In the genomic region with DNA sequence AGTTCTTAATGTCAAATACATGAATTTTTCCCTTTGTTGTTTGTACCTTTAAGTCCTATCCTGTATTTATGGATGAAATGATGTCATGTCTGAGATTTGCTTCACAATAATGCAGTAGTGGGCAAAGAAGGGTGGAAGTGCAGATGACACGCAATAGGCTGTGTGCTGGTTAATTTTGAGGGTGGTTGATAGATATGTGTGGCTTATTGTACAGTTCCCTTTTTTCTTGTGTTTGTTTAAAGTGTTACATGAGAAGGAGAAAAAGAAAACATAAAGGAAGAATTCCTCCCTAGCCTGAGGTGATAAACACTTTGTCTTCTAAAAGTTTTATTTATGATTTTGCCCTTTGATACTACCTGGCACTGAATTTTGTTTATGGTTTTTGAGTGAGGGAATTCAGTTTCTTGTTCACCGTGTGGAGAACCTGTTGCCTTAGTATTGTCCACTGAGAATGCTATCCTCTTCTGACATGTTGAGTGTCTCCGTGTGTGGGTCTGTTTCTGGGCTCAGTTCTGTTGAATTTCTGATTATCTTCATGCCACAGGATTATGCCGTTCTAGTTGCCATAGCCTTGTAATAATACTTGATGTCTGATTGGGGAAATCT, we compare ENCODE assay signal across 1 cellular context.
TF ChIP-seq lines count a peak whose summit lies in the region.

No MANE protein-coding gene starts in this region.

TF ChIP-seq in HepG2, 621 proteins besides CTCF, POLR2A, EP300 and RAD21:
- TF ChIP-seq ATF7-NPFF (CRISPR knock-in tag; IDR thresholded peaks at IDR 0.05; ENCODE audit: low read depth) (no peak), SNRNP70 (IDR thresholded peaks at IDR 0.05; ENCODE audit: low read depth, low read length) (no peak), KDM5B (CRISPR knock-in tag; IDR thresholded peaks at IDR 0.05; ENCODE audit: borderline replicate concordance) (no peak), FIP1L1 (IDR thresholded peaks at IDR 0.05; ENCODE audit: borderline replicate concordance, insufficient read depth, low read depth, low read length) (no peak), ZNF543 (CRISPR knock-in tag; IDR thresholded peaks at IDR 0.05) (no peak), LCORL (IDR thresholded peaks at IDR 0.05) (no peak), LCORL (CRISPR knock-in tag; IDR thresholded peaks at IDR 0.05) (no peak), ZNF335 (CRISPR knock-in tag; IDR thresholded peaks at IDR 0.05) (no peak), ZBTB7A (CRISPR knock-in tag; IDR thresholded peaks at IDR 0.05) (no peak), ZSCAN21 (CRISPR knock-in tag; IDR thresholded peaks at IDR 0.05; ENCODE audit: borderline replicate concordance) (no peak), ARHGAP35 (CRISPR knock-in tag; IDR thresholded peaks at IDR 0.05; ENCODE audit: borderline replicate concordance) (no peak), ZNF329 (CRISPR knock-in tag; IDR thresholded peaks at IDR 0.05; ENCODE audit: low read depth) (no peak), SMAD3 (CRISPR knock-in tag; IDR thresholded peaks at IDR 0.05) (no peak), SNAPC2 (CRISPR knock-in tag; IDR thresholded peaks at IDR 0.05) (no peak), ISX (CRISPR knock-in tag; conservative IDR thresholded peaks at IDR 0.05) (no peak)
- TF ChIP-seq, protein P1, sequence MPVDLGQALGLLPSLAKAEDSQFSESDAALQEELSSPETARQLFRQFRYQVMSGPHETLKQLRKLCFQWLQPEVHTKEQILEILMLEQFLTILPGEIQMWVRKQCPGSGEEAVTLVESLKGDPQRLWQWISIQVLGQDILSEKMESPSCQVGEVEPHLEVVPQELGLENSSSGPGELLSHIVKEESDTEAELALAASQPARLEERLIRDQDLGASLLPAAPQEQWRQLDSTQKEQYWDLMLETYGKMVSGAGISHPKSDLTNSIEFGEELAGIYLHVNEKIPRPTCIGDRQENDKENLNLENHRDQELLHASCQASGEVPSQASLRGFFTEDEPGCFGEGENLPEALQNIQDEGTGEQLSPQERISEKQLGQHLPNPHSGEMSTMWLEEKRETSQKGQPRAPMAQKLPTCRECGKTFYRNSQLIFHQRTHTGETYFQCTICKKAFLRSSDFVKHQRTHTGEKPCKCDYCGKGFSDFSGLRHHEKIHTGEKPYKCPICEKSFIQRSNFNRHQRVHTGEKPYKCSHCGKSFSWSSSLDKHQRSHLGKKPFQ (CRISPR knock-in tag; IDR thresholded peaks at IDR 0.05; ENCODE audit: insufficient replicate concordance), result no peak
- TF ChIP-seq, protein P2, sequence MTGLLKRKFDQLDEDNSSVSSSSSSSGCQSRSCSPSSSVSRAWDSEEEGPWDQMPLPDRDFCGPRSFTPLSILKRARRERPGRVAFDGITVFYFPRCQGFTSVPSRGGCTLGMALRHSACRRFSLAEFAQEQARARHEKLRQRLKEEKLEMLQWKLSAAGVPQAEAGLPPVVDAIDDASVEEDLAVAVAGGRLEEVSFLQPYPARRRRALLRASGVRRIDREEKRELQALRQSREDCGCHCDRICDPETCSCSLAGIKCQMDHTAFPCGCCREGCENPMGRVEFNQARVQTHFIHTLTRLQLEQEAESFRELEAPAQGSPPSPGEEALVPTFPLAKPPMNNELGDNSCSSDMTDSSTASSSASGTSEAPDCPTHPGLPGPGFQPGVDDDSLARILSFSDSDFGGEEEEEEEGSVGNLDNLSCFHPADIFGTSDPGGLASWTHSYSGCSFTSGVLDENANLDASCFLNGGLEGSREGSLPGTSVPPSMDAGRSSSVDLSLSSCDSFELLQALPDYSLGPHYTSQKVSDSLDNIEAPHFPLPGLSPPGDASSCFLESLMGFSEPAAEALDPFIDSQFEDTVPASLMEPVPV (CRISPR knock-in tag; IDR thresholded peaks at IDR 0.05), result no peak
- TF ChIP-seq, protein P3, sequence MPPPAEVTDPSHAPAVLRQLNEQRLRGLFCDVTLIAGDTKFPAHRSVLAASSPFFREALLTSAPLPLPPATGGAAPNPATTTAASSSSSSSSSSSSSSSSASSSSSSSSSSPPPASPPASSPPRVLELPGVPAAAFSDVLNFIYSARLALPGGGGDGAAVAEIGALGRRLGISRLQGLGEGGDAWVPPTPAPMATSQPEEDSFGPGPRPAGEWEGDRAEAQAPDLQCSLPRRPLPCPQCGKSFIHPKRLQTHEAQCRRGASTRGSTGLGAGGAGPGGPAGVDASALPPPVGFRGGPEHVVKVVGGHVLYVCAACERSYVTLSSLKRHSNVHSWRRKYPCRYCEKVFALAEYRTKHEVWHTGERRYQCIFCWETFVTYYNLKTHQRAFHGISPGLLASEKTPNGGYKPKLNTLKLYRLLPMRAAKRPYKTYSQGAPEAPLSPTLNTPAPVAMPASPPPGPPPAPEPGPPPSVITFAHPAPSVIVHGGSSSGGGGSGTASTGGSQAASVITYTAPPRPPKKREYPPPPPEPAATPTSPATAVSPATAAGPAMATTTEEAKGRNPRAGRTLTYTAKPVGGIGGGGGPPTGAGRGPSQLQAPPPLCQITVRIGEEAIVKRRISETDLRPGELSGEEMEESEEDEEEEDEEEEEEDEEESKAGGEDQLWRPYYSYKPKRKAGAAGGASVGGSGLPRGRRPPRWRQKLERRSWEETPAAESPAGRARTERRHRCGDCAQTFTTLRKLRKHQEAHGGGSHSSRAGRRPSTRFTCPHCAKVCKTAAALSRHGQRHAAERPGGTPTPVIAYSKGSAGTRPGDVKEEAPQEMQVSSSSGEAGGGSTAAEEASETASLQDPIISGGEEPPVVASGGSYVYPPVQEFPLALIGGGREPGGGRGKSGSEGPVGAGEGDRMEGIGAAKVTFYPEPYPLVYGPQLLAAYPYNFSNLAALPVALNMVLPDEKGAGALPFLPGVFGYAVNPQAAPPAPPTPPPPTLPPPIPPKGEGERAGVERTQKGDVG (CRISPR knock-in tag; IDR thresholded peaks at IDR 0.05; ENCODE audit: borderline replicate concordance), result no peak
- TF ChIP-seq, protein P4, sequence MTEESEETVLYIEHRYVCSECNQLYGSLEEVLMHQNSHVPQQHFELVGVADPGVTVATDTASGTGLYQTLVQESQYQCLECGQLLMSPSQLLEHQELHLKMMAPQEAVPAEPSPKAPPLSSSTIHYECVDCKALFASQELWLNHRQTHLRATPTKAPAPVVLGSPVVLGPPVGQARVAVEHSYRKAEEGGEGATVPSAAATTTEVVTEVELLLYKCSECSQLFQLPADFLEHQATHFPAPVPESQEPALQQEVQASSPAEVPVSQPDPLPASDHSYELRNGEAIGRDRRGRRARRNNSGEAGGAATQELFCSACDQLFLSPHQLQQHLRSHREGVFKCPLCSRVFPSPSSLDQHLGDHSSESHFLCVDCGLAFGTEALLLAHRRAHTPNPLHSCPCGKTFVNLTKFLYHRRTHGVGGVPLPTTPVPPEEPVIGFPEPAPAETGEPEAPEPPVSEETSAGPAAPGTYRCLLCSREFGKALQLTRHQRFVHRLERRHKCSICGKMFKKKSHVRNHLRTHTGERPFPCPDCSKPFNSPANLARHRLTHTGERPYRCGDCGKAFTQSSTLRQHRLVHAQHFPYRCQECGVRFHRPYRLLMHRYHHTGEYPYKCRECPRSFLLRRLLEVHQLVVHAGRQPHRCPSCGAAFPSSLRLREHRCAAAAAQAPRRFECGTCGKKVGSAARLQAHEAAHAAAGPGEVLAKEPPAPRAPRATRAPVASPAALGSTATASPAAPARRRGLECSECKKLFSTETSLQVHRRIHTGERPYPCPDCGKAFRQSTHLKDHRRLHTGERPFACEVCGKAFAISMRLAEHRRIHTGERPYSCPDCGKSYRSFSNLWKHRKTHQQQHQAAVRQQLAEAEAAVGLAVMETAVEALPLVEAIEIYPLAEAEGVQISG (CRISPR knock-in tag; IDR thresholded peaks at IDR 0.05), result no peak
- TF ChIP-seq, protein P5, sequence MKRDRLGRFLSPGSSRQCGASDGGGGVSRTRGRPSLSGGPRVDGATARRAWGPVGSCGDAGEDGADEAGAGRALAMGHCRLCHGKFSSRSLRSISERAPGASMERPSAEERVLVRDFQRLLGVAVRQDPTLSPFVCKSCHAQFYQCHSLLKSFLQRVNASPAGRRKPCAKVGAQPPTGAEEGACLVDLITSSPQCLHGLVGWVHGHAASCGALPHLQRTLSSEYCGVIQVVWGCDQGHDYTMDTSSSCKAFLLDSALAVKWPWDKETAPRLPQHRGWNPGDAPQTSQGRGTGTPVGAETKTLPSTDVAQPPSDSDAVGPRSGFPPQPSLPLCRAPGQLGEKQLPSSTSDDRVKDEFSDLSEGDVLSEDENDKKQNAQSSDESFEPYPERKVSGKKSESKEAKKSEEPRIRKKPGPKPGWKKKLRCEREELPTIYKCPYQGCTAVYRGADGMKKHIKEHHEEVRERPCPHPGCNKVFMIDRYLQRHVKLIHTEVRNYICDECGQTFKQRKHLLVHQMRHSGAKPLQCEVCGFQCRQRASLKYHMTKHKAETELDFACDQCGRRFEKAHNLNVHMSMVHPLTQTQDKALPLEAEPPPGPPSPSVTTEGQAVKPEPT (CRISPR knock-in tag; IDR thresholded peaks at IDR 0.05; ENCODE audit: low read depth), result no peak
